8 cellular contexts compared by ENCODE assay signal in genomic region chr1:155226910-155227260, GRCh38. TPM values are rescaled to one million over a fixed set of nuclear protein-coding genes. Genes with fewer than 3 reads are reported as not detected.
DNase-seq lines count a peak whose midpoint lies in the region; ATAC-seq lines count a peak whose summit lies in the region.

No MANE protein-coding gene starts in this region.

- peaks cover 4% of the 10 kb centered on the region; the same call in 1 of the 2 replicates for H3K36me3 ChIP-seq in HUES48 (ENCODE audit: control insufficient read depth, insufficient read depth, low read length)
- H3K36me3 ChIP-seq in SJSA1: peaks cover 3% of the 10 kb centered on the region; the same call in 1 of the 2 replicates

- peak overlapping the region; percentile 81 for H3K9ac ChIP-seq in HUES48 (ENCODE audit: low read depth, low read length)

- ATAC-seq in GM21515 (IDR thresholded peaks at IDR 0.05; ENCODE audit: unreplicated experiment) (no peak), GM21360 (IDR thresholded peaks at IDR 0.05; ENCODE audit: unreplicated experiment) (no peak)

- H3K27me3 ChIP-seq in HUES48 (ENCODE audit: control insufficient read depth, insufficient read depth, low read length) (peaks cover 7% of the 10 kb centered on the region), SJSA1 (replicated peaks) (no peaks in the 10 kb centered on the region)

- H3K4me3 ChIP-seq in HUES48 (ENCODE audit: low read depth, low read length) (peak overlapping the region; percentile 87), SJSA1 (peak overlapping the region; percentile 47)

- H3K27ac ChIP-seq in HUES48 (ENCODE audit: low read depth, low read length) (peak overlapping the region; percentile 89), SJSA1 (peak overlapping the region; percentile 73)

- H3K4me1 ChIP-seq in HUES48 (ENCODE audit: control insufficient read depth, insufficient read depth, low read length) (peaks cover 8% of the 10 kb centered on the region), SJSA1 (replicated peaks) (peaks cover 46% of the 10 kb centered on the region)

- DNase-seq in EH (ENCODE audit: low read depth) (peak; percentile 63), SJSA1 (ENCODE audit: low read depth in 1 of 2, low spot score in 2 of 2) (peak; percentile 74 to 86), cerebellum (ENCODE audit: low spot score) (peak; percentile 72), left kidney (ENCODE audit: low read depth, low spot score) (peak; percentile 91)
- peak; percentile 51 for DNase-seq in stimulated activated CD8-positive, alpha-beta memory T cell treated with anti-CD3 and anti-CD28 coated beads, Interleukin-4, amount 100 ng/mL, for 24 hours (ENCODE audit: low read depth)

- no peaks in the 10 kb centered on the region for H3K9me3 ChIP-seq in HUES48 (ENCODE audit: control insufficient read depth, insufficient read depth, low read length)
- H3K9me3 ChIP-seq in SJSA1 (replicated peaks): no peaks in the 10 kb centered on the region

RNA-seq across cellular contexts. Expression of gene MTX1, which starts 18.4 kb away (rescaled TPM):
- 69.7 and 86.0 TPM in 2 replicates for total RNA-seq in SJSA1 (2014; rRNA removed; shearing (Covaris generic))
- total RNA-seq in cerebellum: 9.3 TPM

RNA-seq across cellular contexts. Expression of gene THBS3, which starts 19.2 kb away (rescaled TPM):
- total RNA-seq in SJSA1 (2014; rRNA removed; shearing (Covaris generic)): 3.2 and 5.4 TPM in 2 replicates
- total RNA-seq in cerebellum: 9.8 TPM

RNA-seq across cellular contexts. Expression of gene ENTREP3, which starts 28.4 kb away (rescaled TPM):
- 3.7 and 11.9 TPM in 2 replicates for total RNA-seq in SJSA1 (2014; rRNA removed; shearing (Covaris generic))
- 7.0 TPM for total RNA-seq in cerebellum

RNA-seq across cellular contexts. Expression of gene SCAMP3, which starts 35.3 kb away (rescaled TPM):
- total RNA-seq in SJSA1 (2014; rRNA removed; shearing (Covaris generic)): 54.6 and 55.9 TPM in 2 replicates
- 17.1 TPM for total RNA-seq in cerebellum

RNA-seq across cellular contexts. Expression of gene CLK2, which starts 46.4 kb away (rescaled TPM):
- 13.0 and 13.7 TPM in 2 replicates for total RNA-seq in SJSA1 (2014; rRNA removed; shearing (Covaris generic))
- 33.5 TPM for total RNA-seq in cerebellum
